Comparison of ENCODE assay signal across 17 cellular contexts in genomic region chr7:145016068-145016467, GRCh38.
DNase-seq lines count a peak whose midpoint lies in the region; ATAC-seq and TF ChIP-seq lines count a peak whose summit lies in the region.
"Had no signal": no experiment of that assay in that cellular context is flagged by ENCODE, and none has a peak within 500 bp of the region (broad histone marks: within the 10 kb centered on the region; RNA-seq: fewer than 3 reads in every experiment).

No MANE protein-coding gene starts in this region.

- ATAC-seq in GM19328 (IDR thresholded peaks at IDR 0.05; ENCODE audit: unreplicated experiment): no peak
- ATAC-seq: activated CD8-positive, alpha-beta memory T cell treated with anti-CD3 and anti-CD28 coated beads, Interleukin-2, amount 10 ng/mL, durations not matched to agents 7 days and 5 days; left ventricle myocardium superior; Right ventricle myocardium inferior had no signal

- no TSS peak for BruUV-seq in OCI-LY7 (replicated peaks; lab: Mats Ljungman, UMichigan)

- H3K4me3 ChIP-seq in LNCaP clone FGC (ENCODE audit: low read depth, low read length): no peak overlapping the region
- H3K4me3 ChIP-seq in OCI-LY7 (ENCODE audit: low read depth, low read length, poor library complexity, severe bottlenecking): no peak overlapping the region
- H3K4me3 ChIP-seq: ascending aorta had no signal

- TF ChIP-seq CTCF in LNCaP clone FGC (IDR thresholded peaks at IDR 0.05; ENCODE audit: control insufficient read depth, extremely low read depth, insufficient read depth) (peak; percentile 21), OCI-LY7 (conservative IDR thresholded peaks at IDR 0.05; ENCODE audit: low read length) (0 out of 2 replicates have a peak, but pooled peaks have one; percentile 32)

- H3K4me2 ChIP-seq in OCI-LY7 (ENCODE audit: low read length): no peak overlapping the region

- H3K9me3 ChIP-seq in OCI-LY7 (ENCODE audit: low read length): no peaks in the 10 kb centered on the region
- H3K9me3 ChIP-seq: ascending aorta had no signal

- H3K27ac ChIP-seq in OCI-LY7 (ENCODE audit: low read depth, low read length, poor library complexity, severe bottlenecking): no peak overlapping the region
- H3K27ac ChIP-seq: ascending aorta had no signal

- H4K20me1 ChIP-seq in OCI-LY7 (ENCODE audit: insufficient read depth, low read length): no peaks in the 10 kb centered on the region

- H3K36me3 ChIP-seq in OCI-LY7 (ENCODE audit: insufficient read depth, low read length): no peaks in the 10 kb centered on the region
- H3K36me3 ChIP-seq: ascending aorta had no signal

- no peaks in the 10 kb centered on the region for H3K4me1 ChIP-seq in OCI-LY7 (ENCODE audit: insufficient read depth, low read length, poor library complexity, severe bottlenecking)
- H3K4me1 ChIP-seq: ascending aorta had no signal

- intact Hi-C loops in OCI-LY7 (cut with micrococcal nuclease; ENCODE audit: unreplicated experiment): no loop called here

- CTCF ChIA-PET in OCI-LY7 (lab: Charles Lee; ENCODE audit: unreplicated experiment): no interaction called here

- H3K9me2 ChIP-seq in OCI-LY7 (ENCODE audit: insufficient read depth, low read length): no peaks in the 10 kb centered on the region

- peak; percentile 33 for DNase-seq in Daoy (ENCODE audit: low read depth)
- no peak for DNase-seq in LNCaP clone FGC (ENCODE audit: low read depth)
- DNase-seq in OCI-LY7 (ENCODE audit: low spot score): peak; percentile 2
- DNase-seq in iPS-NIHi11 (ENCODE audit: low spot score): peak; percentile 19
- DNase-seq in DMS79 treated with DMSO at 0.1 percent for 48 hours (lab: John Stamatoyannopoulos, UW): no peak
- DNase-seq in activated naive CD4-positive, alpha-beta T cell treated with Interleukin-2 at 50 U/mL for 16 hours: no peak
- DNase-seq: activated CD8-positive, alpha-beta memory T cell treated with anti-CD3 and anti-CD28 coated beads, Interleukin-2, amount 10 ng/mL, durations not matched to agents 7 days and 5 days; activated gamma-delta T cell; AML-193; foreskin melanocyte; left ventricle myocardium superior; NCI-H1694; NCI-H524 treated with DMSO at 0.1 percent for 48 hours; stimulated activated CD4-positive, alpha-beta T cell treated with anti-CD3 and anti-CD28 coated beads, Interleukin-4, amount 100 ng/mL, for 1 hour had no signal

- no peak overlapping the region for H2AFZ ChIP-seq in OCI-LY7 (ENCODE audit: low read length)

- H3K79me2 ChIP-seq in OCI-LY7 (ENCODE audit: insufficient read depth, low read depth, low read length): no peaks in the 10 kb centered on the region

- POLR2A ChIA-PET in OCI-LY7 (lab: Charles Lee): interaction anchor here (0.5 to 2.6 kb wide), 3 partner anchors 8 to 1281 kb away, joined by 3 to 12 read pairs (median 4); no protein-coding TSS in a partner anchor

Comparison
In these comparisons a context has a peak if more than half of its experiments do, and no peak if none do; other contexts are left out.
1. DNase-seq: peak in Daoy (single experiment), OCI-LY7 (single experiment) and iPS-NIHi11 (single experiment); none in LNCaP clone FGC (single experiment), DMS79 treated with DMSO at 0.1 percent for 48 hours (single experiment) and activated naive CD4-positive, alpha-beta T cell treated with Interleukin-2 at 50 U/mL for 16 hours (single experiment).